ENCODE assay signal across 12 cellular contexts in the genomic region with DNA sequence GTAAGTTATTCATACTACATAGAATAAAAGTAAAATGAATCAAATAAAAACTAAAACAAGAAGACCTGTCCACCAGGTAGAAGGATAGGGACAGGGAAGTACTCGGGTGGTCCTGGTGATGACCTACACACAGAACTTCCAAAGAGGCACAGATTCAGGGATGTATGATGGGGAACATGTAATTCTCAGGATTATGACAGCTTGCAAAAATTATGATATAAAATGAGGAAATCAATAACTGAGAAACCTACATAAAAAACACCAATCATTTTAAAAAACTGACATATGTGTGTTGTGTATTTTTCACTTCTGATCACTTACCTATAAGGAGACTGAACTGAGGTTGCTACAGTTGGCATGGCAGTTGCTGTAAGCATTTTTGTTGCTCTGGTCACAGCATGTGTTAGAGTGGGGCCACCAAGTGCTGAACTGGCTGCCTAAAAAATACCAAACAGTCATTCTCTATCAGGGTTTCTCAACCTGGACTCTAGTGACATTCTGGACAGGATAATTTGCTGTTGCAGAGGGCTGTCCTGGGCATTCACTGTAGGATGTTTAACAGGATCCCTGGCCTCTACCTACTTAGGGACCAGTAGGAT.
A peak's percentile ranks its signal among the peaks of the same experiment; 100 is the strongest.
DNase-seq lines count a peak whose midpoint lies in the region; ATAC-seq and TF ChIP-seq lines count a peak whose summit lies in the region.
"Had no signal": no experiment of that assay in that cellular context is flagged by ENCODE, and none has a peak within 500 bp of the region (broad histone marks: within the 10 kb centered on the region; RNA-seq: fewer than 3 reads in every experiment).

No MANE protein-coding gene starts in this region.

- intact Hi-C loops in activated CD8-positive, alpha-beta T cell treated with anti-CD3 and anti-CD28 coated beads for 36 hours (cut with micrococcal nuclease) = loop anchor here (5.0 kb wide), 1 partner anchor 71 kb away; no protein-coding TSS in a partner anchor
- intact Hi-C loops in stomach (cut with DNase I; ENCODE audit: low total_unique reads) = loop anchor here (5.0 kb wide), 1 partner anchor 136 kb away; no protein-coding TSS in a partner anchor

- peaks cover 32% of the 10 kb centered on the region for H3K36me3 Mint-ChIP-seq in activated CD8-positive, alpha-beta T cell treated with anti-CD3 and anti-CD28 coated beads for 36 hours (ENCODE audit: low read depth)
- peaks cover 45% of the 10 kb centered on the region for H3K36me3 Mint-ChIP-seq in activated CD8-positive, alpha-beta T cell treated with anti-CD3 and anti-CD28 coated beads, Interleukin-2, amount 10 ng/mL, durations not matched to agents 7 days and 5 days (ENCODE audit: low read depth)
- H3K36me3 Mint-ChIP-seq in T-cell = peaks cover 40% of the 10 kb centered on the region
- peaks cover 15% of the 10 kb centered on the region for H3K36me3 Mint-ChIP-seq in natural killer cell treated with Interleukin-12 subunit alpha and Interleukin-12 subunit beta and Interleukin-15 and Interleukin-18, amount 100 ng/mL, for 72 hours

- H3K27ac ChIP-seq in stomach = peak overlapping the region in 3 of 5 donors; percentile 3 to 23 (median 7)
- H3K27ac ChIP-seq: epithelial cell of prostate, upper lobe of right lung had no signal

- H3K9me3 Mint-ChIP-seq in activated CD8-positive, alpha-beta T cell treated with anti-CD3 and anti-CD28 coated beads for 36 hours = no peaks in the 10 kb centered on the region
- H3K9me3 Mint-ChIP-seq in activated CD8-positive, alpha-beta T cell treated with anti-CD3 and anti-CD28 coated beads, Interleukin-2, amount 10 ng/mL, durations not matched to agents 7 days and 5 days (ENCODE audit: insufficient read depth) = no peaks in the 10 kb centered on the region
- H3K9me3 Mint-ChIP-seq in T-cell = no peaks in the 10 kb centered on the region
- no peaks in the 10 kb centered on the region for H3K9me3 Mint-ChIP-seq in natural killer cell treated with Interleukin-12 subunit alpha and Interleukin-12 subunit beta and Interleukin-15 and Interleukin-18, amount 100 ng/mL, for 72 hours

- H3K27ac Mint-ChIP-seq in activated CD8-positive, alpha-beta T cell treated with anti-CD3 and anti-CD28 coated beads for 36 hours = peak overlapping the region; percentile 80
- H3K27ac Mint-ChIP-seq in activated CD8-positive, alpha-beta T cell treated with anti-CD3 and anti-CD28 coated beads, Interleukin-2, amount 10 ng/mL, durations not matched to agents 7 days and 5 days = no peak overlapping the region
- peak overlapping the region; percentile 32 to 91 for H3K27ac Mint-ChIP-seq in T-cell
- H3K27ac Mint-ChIP-seq in natural killer cell treated with Interleukin-12 subunit alpha and Interleukin-12 subunit beta and Interleukin-15 and Interleukin-18, amount 100 ng/mL, for 72 hours = no peak overlapping the region

- DNase-seq in activated CD8-positive, alpha-beta T cell treated with anti-CD3 and anti-CD28 coated beads for 36 hours = no peak
- no peak for DNase-seq in activated CD8-positive, alpha-beta T cell treated with anti-CD3 and anti-CD28 coated beads, Interleukin-2, amount 10 ng/mL, durations not matched to agents 7 days and 5 days
- no peak for DNase-seq in T-cell
- no peak for DNase-seq in left lobe of liver (ENCODE audit: low spot score)
- no peak for DNase-seq in stomach
- no peak for DNase-seq in SHP77 (lab: John Stamatoyannopoulos, UW)
- no peak for DNase-seq in NCI-H82 (lab: John Stamatoyannopoulos, UW)
- no peak for DNase-seq in natural killer cell treated with Interleukin-12 subunit alpha and Interleukin-12 subunit beta and Interleukin-15 and Interleukin-18, amount 100 ng/mL, for 72 hours (ENCODE audit: low spot score)
- DNase-seq: cortex of kidney, upper lobe of right lung had no signal

- no peaks in the 10 kb centered on the region for H3K27me3 ChIP-seq in stomach
- H3K27me3 ChIP-seq: upper lobe of right lung had no signal

- TF ChIP-seq CTCF in activated CD8-positive, alpha-beta T cell treated with anti-CD3 and anti-CD28 coated beads for 36 hours (IDR thresholded peaks at IDR 0.05) = no peak
- TF ChIP-seq CTCF in stomach (IDR thresholded peaks at IDR 0.05) = no peak

- CTCF ChIA-PET in activated CD8-positive, alpha-beta T cell treated with anti-CD3 and anti-CD28 coated beads for 36 hours (lab: Charles Lee) = interaction anchor here (0.7 to 10.0 kb wide), 5 partner anchors 13 to 139 kb away, joined by 3 to 160 read pairs (median 3); no protein-coding TSS in a partner anchor
- CTCF ChIA-PET in activated CD8-positive, alpha-beta T cell treated with anti-CD3 and anti-CD28 coated beads, Interleukin-2, amount 10 ng/mL, durations not matched to agents 7 days and 5 days (lab: Charles Lee) = interaction anchor here (0.8 to 4.6 kb wide), 8 partner anchors 11 to 142 kb away, joined by 4 to 48 read pairs (median 10); a partner anchor contains a TSS
- CTCF ChIA-PET in T-cell (lab: Charles Lee) = interaction anchor here (1.0 to 2.4 kb wide), 4 partner anchors 27 to 136 kb away, joined by 3 to 7 read pairs (median 4); no protein-coding TSS in a partner anchor

- peaks cover 30 to 94% (median 87%) of the 10 kb centered on the region in 4 donors for H3K36me3 ChIP-seq in stomach

- no peak for TF ChIP-seq POLR2A in stomach (IDR thresholded peaks at IDR 0.05)

- 66 to 84% (median 83%) methylated on average over 1 of the region's 1 CpG for WGBS in stomach, 5 donors

- H3K4me1 ChIP-seq in stomach = peaks cover 0 to 8% (median 0%) of the 10 kb centered on the region in 4 donors
- H3K4me1 ChIP-seq: Caco-2 had no signal

- no peak overlapping the region for H3K4me3 ChIP-seq in stomach
- H3K4me3 ChIP-seq: upper lobe of right lung had no signal

- H3K9me3 ChIP-seq in stomach = no peaks in the 10 kb centered on the region
- H3K9me3 ChIP-seq: Caco-2, upper lobe of right lung had no signal

- peaks cover 10% of the 10 kb centered on the region for H3K4me1 Mint-ChIP-seq in activated CD8-positive, alpha-beta T cell treated with anti-CD3 and anti-CD28 coated beads for 36 hours (ENCODE audit: low read depth)
- peaks cover 16% of the 10 kb centered on the region for H3K4me1 Mint-ChIP-seq in activated CD8-positive, alpha-beta T cell treated with anti-CD3 and anti-CD28 coated beads, Interleukin-2, amount 10 ng/mL, durations not matched to agents 7 days and 5 days (ENCODE audit: low read depth)
- H3K4me1 Mint-ChIP-seq in T-cell = peaks cover 7 to 17% (median 14%) of the 10 kb centered on the region in 3 donors
- peaks cover 13 to 19% of the 10 kb centered on the region in 2 donors for H3K4me1 Mint-ChIP-seq in natural killer cell treated with Interleukin-12 subunit alpha and Interleukin-12 subunit beta and Interleukin-15 and Interleukin-18, amount 100 ng/mL, for 72 hours (ENCODE audit: low read depth in 2 of 2)

- no peak for ATAC-seq in activated CD8-positive, alpha-beta T cell treated with anti-CD3 and anti-CD28 coated beads for 36 hours
- ATAC-seq in activated CD8-positive, alpha-beta T cell treated with anti-CD3 and anti-CD28 coated beads, Interleukin-2, amount 10 ng/mL, durations not matched to agents 7 days and 5 days = no peak
- ATAC-seq in T-cell (replicated peaks in 1 of 4) (no peak), left lobe of liver (peak; percentile 39)
- no peak for ATAC-seq in natural killer cell treated with Interleukin-12 subunit alpha and Interleukin-12 subunit beta and Interleukin-15 and Interleukin-18, amount 100 ng/mL, for 72 hours

- POLR2A ChIA-PET in activated CD8-positive, alpha-beta T cell treated with anti-CD3 and anti-CD28 coated beads for 36 hours (lab: Charles Lee) = interaction anchor here (1.0 kb wide), 1 partner anchor 72 kb away, joined by 3 read pairs; no protein-coding TSS in a partner anchor
- POLR2A ChIA-PET in activated CD8-positive, alpha-beta T cell treated with anti-CD3 and anti-CD28 coated beads, Interleukin-2, amount 10 ng/mL, durations not matched to agents 7 days and 5 days (lab: Charles Lee) = interaction anchor here (0.6 kb wide), 1 partner anchor 1447 kb away, joined by 5 read pairs; no protein-coding TSS in a partner anchor
- POLR2A ChIA-PET in T-cell (lab: Charles Lee) = no interaction called here

- H3K27me3 Mint-ChIP-seq in activated CD8-positive, alpha-beta T cell treated with anti-CD3 and anti-CD28 coated beads for 36 hours = no peaks in the 10 kb centered on the region
- H3K27me3 Mint-ChIP-seq in activated CD8-positive, alpha-beta T cell treated with anti-CD3 and anti-CD28 coated beads, Interleukin-2, amount 10 ng/mL, durations not matched to agents 7 days and 5 days (ENCODE audit: low read depth) = no peaks in the 10 kb centered on the region
- no peaks in the 10 kb centered on the region for H3K27me3 Mint-ChIP-seq in T-cell
- H3K27me3 Mint-ChIP-seq in natural killer cell treated with Interleukin-12 subunit alpha and Interleukin-12 subunit beta and Interleukin-15 and Interleukin-18, amount 100 ng/mL, for 72 hours = no peaks in the 10 kb centered on the region

- no peak for TF ChIP-seq EP300 in stomach (IDR thresholded peaks at IDR 0.05)

- H3K4me3 Mint-ChIP-seq in activated CD8-positive, alpha-beta T cell treated with anti-CD3 and anti-CD28 coated beads for 36 hours = no peak overlapping the region
- H3K4me3 Mint-ChIP-seq in activated CD8-positive, alpha-beta T cell treated with anti-CD3 and anti-CD28 coated beads, Interleukin-2, amount 10 ng/mL, durations not matched to agents 7 days and 5 days = no peak overlapping the region
- H3K4me3 Mint-ChIP-seq in T-cell = no peak overlapping the region
- H3K4me3 Mint-ChIP-seq in natural killer cell treated with Interleukin-12 subunit alpha and Interleukin-12 subunit beta and Interleukin-15 and Interleukin-18, amount 100 ng/mL, for 72 hours = no peak overlapping the region

Comparison
In these comparisons a context has a peak if more than half of its experiments do, and no peak if none do; other contexts are left out.
1. H3K27ac Mint-ChIP-seq: peak in activated CD8-positive, alpha-beta T cell treated with anti-CD3 and anti-CD28 coated beads for 36 hours (single experiment) and T-cell (2 of 2); none in activated CD8-positive, alpha-beta T cell treated with anti-CD3 and anti-CD28 coated beads, Interleukin-2, amount 10 ng/mL, durations not matched to agents 7 days and 5 days (single experiment) and natural killer cell treated with Interleukin-12 subunit alpha and Interleukin-12 subunit beta and Interleukin-15 and Interleukin-18, amount 100 ng/mL, for 72 hours (0 of 2).
2. POLR2A ChIA-PET loops: an anchor here in activated CD8-positive, alpha-beta T cell treated with anti-CD3 and anti-CD28 coated beads for 36 hours (1.0 kb wide) and activated CD8-positive, alpha-beta T cell treated with anti-CD3 and anti-CD28 coated beads, Interleukin-2, amount 10 ng/mL, durations not matched to agents 7 days and 5 days (0.6 kb wide); none called in T-cell.